Comparison of ENCODE assay signal across 11 cellular contexts in genomic region chr19:52464798-52465470, GRCh38. TPM values are rescaled to one million over a fixed set of nuclear protein-coding genes. Genes with fewer than 3 reads are reported as not detected.
A peak's percentile ranks its signal among the peaks of the same experiment; 100 is the strongest.
DNase-seq lines count a peak whose midpoint lies in the region; ATAC-seq and TF ChIP-seq lines count a peak whose summit lies in the region.
"Had no signal": no experiment of that assay in that cellular context is flagged by ENCODE, and none has a peak within 500 bp of the region (broad histone marks: within the 10 kb centered on the region; RNA-seq: fewer than 3 reads in every experiment).

No MANE protein-coding gene starts in this region.

- peak; percentile 90 for ATAC-seq in WTC11
- ATAC-seq in HG03135 (IDR thresholded peaks at IDR 0.05; ENCODE audit: unreplicated experiment), result no peak

- peak overlapping the region; percentile 17 to 40 (median 29) for H3K4me3 ChIP-seq in subcutaneous abdominal adipose tissue (ENCODE audit: low read depth in 1 of 5, low read length in 5 of 5)
- no peak overlapping the region for H3K4me3 ChIP-seq in tibial artery

- H3K9me3 ChIP-seq in subcutaneous abdominal adipose tissue (ENCODE audit: control insufficient read depth in 5 of 5, low read length in 5 of 5), result peaks cover 54 to 89% (median 75%) of the 10 kb centered on the region in 5 donors
- H3K9me3 ChIP-seq in tibial artery, result peaks cover 11 to 100% (median 80%) of the 10 kb centered on the region in 3 donors

- peak; percentile 3 to 80 (median 39) for DNase-seq in NCI-H1417 (lab: John Stamatoyannopoulos, UW)
- no peak for DNase-seq in NCI-H1417 treated with DMSO at 0.1 percent for 48 hours (lab: John Stamatoyannopoulos, UW)
- peak; percentile 42 for DNase-seq in NCI-H2029 (lab: John Stamatoyannopoulos, UW)
- peak; percentile 73 for DNase-seq in WTC11 (ENCODE audit: low spot score)
- DNase-seq in tibial artery, result no peak
- no peak for DNase-seq in CD14-positive monocyte (ENCODE audit: low spot score)
- DNase-seq: ACHN, activated T-cell treated with anti-CD3 and anti-CD28 coated beads for 4 hours, naive B cell had no signal

- H3K9me3 Mint-ChIP-seq in WTC11 (peaks cover 72% of the 10 kb centered on the region), CD14-positive monocyte (peaks cover 24 to 84% (median 75%) of the 10 kb centered on the region in 7 donors)

- peaks cover 0 to 7% (median 2%) of the 10 kb centered on the region in 5 donors for H3K36me3 ChIP-seq in subcutaneous abdominal adipose tissue (ENCODE audit: control insufficient read depth in 5 of 5, insufficient read depth in 5 of 5, low read length in 5 of 5)
- peaks cover 16 to 81% (median 71%) of the 10 kb centered on the region in 3 donors for H3K36me3 ChIP-seq in tibial artery

- H3K4me1 Mint-ChIP-seq in WTC11 (peaks cover 33% of the 10 kb centered on the region), CD14-positive monocyte (no peaks in the 10 kb centered on the region)
- H3K4me1 Mint-ChIP-seq: naive B cell had no signal

- no peak overlapping the region for H3K9ac ChIP-seq in subcutaneous abdominal adipose tissue (ENCODE audit: low read length in 5 of 5)

- TF ChIP-seq CTCF in WTC11 (IDR thresholded peaks at IDR 0.05) (peak; percentile 28; the same call in 1 of the 2 replicates), tibial artery (IDR thresholded peaks at IDR 0.05) (no peak), CD14-positive monocyte (IDR thresholded peaks at IDR 0.05) (no peak)

- intact Hi-C loops in tibial artery (cut with DNase I; ENCODE audit: low total_unique reads) (no loop called here), CD14-positive monocyte (cut with micrococcal nuclease) (no loop called here)

- H3K27ac ChIP-seq in subcutaneous abdominal adipose tissue (ENCODE audit: low read depth, low read length) (no peak overlapping the region), tibial artery (no peak overlapping the region)

- H3K4me1 ChIP-seq in subcutaneous abdominal adipose tissue (ENCODE audit: control insufficient read depth in 5 of 5, insufficient read depth in 5 of 5, low read length in 5 of 5) (no peaks in the 10 kb centered on the region), tibial artery (no peaks in the 10 kb centered on the region)

- H3K27me3 Mint-ChIP-seq in WTC11 (ENCODE audit: low read depth) (no peaks in the 10 kb centered on the region; the same call in 1 of the 2 replicates), CD14-positive monocyte (ENCODE audit: low read depth in 3 of 3) (peaks cover 0 to 2% (median 0%) of the 10 kb centered on the region in 3 donors)
- H3K27me3 Mint-ChIP-seq: naive B cell had no signal

- peak overlapping the region; percentile 55; the same call in 1 of the 2 replicates for H3K27ac Mint-ChIP-seq in WTC11
- H3K27ac Mint-ChIP-seq in CD14-positive monocyte, result no peak overlapping the region
- H3K27ac Mint-ChIP-seq: naive B cell had no signal

- H3K36me3 Mint-ChIP-seq in WTC11, result peaks cover 46% of the 10 kb centered on the region
- no peaks in the 10 kb centered on the region for H3K36me3 Mint-ChIP-seq in CD14-positive monocyte

- H3K27me3 ChIP-seq in subcutaneous abdominal adipose tissue (ENCODE audit: control insufficient read depth in 5 of 5, insufficient read depth in 4 of 5, low read length in 5 of 5) (no peaks in the 10 kb centered on the region), tibial artery (no peaks in the 10 kb centered on the region)

- H3K4me3 Mint-ChIP-seq in WTC11, result peak overlapping the region; percentile 14
- H3K4me3 Mint-ChIP-seq in CD14-positive monocyte, result no peak overlapping the region
- H3K4me3 Mint-ChIP-seq: naive B cell had no signal

- POLR2A ChIA-PET in WTC11 (lab: Charles Lee), result no interaction called here

- CTCF ChIA-PET in WTC11 (lab: Charles Lee), result interaction anchor here (0.7 to 1.7 kb wide), 8 partner anchors 10 to 217 kb away, joined by 3 to 11 read pairs (median 4); no protein-coding TSS in a partner anchor

TF ChIP-seq in WTC11, 78 proteins besides CTCF, POLR2A, EP300 and RAD21:
- TF ChIP-seq PRDM15 (CRISPR knock-in tag; IDR thresholded peaks at IDR 0.05) (no peak), CBFB (CRISPR knock-in tag; IDR thresholded peaks at IDR 0.05; ENCODE audit: low read depth) (no peak), ETV6 (CRISPR knock-in tag; IDR thresholded peaks at IDR 0.05) (no peak), ZNF671 (CRISPR knock-in tag; IDR thresholded peaks at IDR 0.05) (no peak), SOX15 (CRISPR knock-in tag; IDR thresholded peaks at IDR 0.05) (no peak)
- TF ChIP-seq, protein P1, sequence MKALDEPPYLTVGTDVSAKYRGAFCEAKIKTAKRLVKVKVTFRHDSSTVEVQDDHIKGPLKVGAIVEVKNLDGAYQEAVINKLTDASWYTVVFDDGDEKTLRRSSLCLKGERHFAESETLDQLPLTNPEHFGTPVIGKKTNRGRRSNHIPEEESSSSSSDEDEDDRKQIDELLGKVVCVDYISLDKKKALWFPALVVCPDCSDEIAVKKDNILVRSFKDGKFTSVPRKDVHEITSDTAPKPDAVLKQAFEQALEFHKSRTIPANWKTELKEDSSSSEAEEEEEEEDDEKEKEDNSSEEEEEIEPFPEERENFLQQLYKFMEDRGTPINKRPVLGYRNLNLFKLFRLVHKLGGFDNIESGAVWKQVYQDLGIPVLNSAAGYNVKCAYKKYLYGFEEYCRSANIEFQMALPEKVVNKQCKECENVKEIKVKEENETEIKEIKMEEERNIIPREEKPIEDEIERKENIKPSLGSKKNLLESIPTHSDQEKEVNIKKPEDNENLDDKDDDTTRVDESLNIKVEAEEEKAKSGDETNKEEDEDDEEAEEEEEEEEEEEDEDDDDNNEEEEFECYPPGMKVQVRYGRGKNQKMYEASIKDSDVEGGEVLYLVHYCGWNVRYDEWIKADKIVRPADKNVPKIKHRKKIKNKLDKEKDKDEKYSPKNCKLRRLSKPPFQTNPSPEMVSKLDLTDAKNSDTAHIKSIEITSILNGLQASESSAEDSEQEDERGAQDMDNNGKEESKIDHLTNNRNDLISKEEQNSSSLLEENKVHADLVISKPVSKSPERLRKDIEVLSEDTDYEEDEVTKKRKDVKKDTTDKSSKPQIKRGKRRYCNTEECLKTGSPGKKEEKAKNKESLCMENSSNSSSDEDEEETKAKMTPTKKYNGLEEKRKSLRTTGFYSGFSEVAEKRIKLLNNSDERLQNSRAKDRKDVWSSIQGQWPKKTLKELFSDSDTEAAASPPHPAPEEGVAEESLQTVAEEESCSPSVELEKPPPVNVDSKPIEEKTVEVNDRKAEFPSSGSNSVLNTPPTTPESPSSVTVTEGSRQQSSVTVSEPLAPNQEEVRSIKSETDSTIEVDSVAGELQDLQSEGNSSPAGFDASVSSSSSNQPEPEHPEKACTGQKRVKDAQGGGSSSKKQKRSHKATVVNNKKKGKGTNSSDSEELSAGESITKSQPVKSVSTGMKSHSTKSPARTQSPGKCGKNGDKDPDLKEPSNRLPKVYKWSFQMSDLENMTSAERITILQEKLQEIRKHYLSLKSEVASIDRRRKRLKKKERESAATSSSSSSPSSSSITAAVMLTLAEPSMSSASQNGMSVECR (CRISPR knock-in tag; IDR thresholded peaks at IDR 0.05; ENCODE audit: borderline replicate concordance), result no peak
- TF ChIP-seq, protein P2, sequence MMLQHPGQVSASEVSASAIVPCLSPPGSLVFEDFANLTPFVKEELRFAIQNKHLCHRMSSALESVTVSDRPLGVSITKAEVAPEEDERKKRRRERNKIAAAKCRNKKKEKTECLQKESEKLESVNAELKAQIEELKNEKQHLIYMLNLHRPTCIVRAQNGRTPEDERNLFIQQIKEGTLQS (CRISPR knock-in tag; conservative IDR thresholded peaks at IDR 0.05), result no peak

RNA-seq across cellular contexts. Expression of gene ZNF578, which starts 11.6 kb away (rescaled TPM):
- 21.1 to 26.6 TPM (median 21.9 TPM) in 3 replicates for total RNA-seq in WTC11 (2021)
- polyA plus RNA-seq in CD14-positive monocyte, result not detected

RNA-seq across cellular contexts. Expression of gene ZNF534, which starts 36.0 kb away (rescaled TPM):
- total RNA-seq in WTC11 (2021), result 0.23 to 0.42 TPM (median 0.37 TPM) in 3 replicates
- not detected for polyA plus RNA-seq in CD14-positive monocyte

Comparison
In these comparisons a context has a peak if more than half of its experiments do, and no peak if none do; other contexts are left out.
1. DNase-seq: peak in NCI-H1417 (3 of 3), NCI-H2029 (single experiment) and WTC11 (single experiment); none in NCI-H1417 treated with DMSO at 0.1 percent for 48 hours (single experiment), tibial artery (0 of 2) and CD14-positive monocyte (single experiment).
2. H3K4me3 ChIP-seq: peak in subcutaneous abdominal adipose tissue (5 of 5); none in tibial artery (0 of 2).